ENCODE assay signal across 23 cellular contexts in genomic region chr6:6557871-6558270, GRCh38. TPM values are rescaled to one million over a fixed set of nuclear protein-coding genes. Genes with fewer than 3 reads are reported as not detected.
"Had no signal": no experiment of that assay in that cellular context is flagged by ENCODE, and none has a peak within 500 bp of the region (broad histone marks: within the 10 kb centered on the region; RNA-seq: fewer than 3 reads in every experiment).

No MANE protein-coding gene starts in this region.

- DNase-seq: activated CD4-positive, alpha-beta memory T cell treated with anti-CD3 and anti-CD28 coated beads, Interleukin-2, amount 10 ng/mL, durations not matched to agents 7 days and 5 days; activated CD4-positive, CD25-positive, alpha-beta regulatory T cell treated with anti-CD3 and anti-CD28 coated beads, Interleukin-2, amount 50 U/mL, for 72 hours; activated gamma-delta T cell; activated naive CD8-positive, alpha-beta T cell treated with anti-CD3 and anti-CD28 coated beads, Interleukin-2, amount 10 ng/mL, durations not matched to agents 7 days and 5 days; activated T-cell treated with anti-CD3 and anti-CD28 coated beads, Interleukin-2, amount 50 U/mL, for 48 hours; anterior cingulate cortex; brain microvascular endothelial cell; cerebellar nuclear complex; effector CD8-positive, alpha-beta T cell; heart right ventricle; left colon; lower lobe of right lung; midbrain; sigmoid colon; stimulated activated CD4-positive, alpha-beta T cell treated with anti-CD3 and anti-CD28 coated beads, Interleukin-1b, Interleukin-23, amount 100 ng/mL, for 48 hours; T-helper 1 cell; T1000 had no signal

- H3K27ac ChIP-seq: brain microvascular endothelial cell, gastroesophageal sphincter, heart right ventricle, lower lobe of right lung, sigmoid colon had no signal

- H3K27me3 ChIP-seq: brain microvascular endothelial cell, sigmoid colon had no signal

- H3K4me3 ChIP-seq: gastroesophageal sphincter, heart right ventricle, lower lobe of right lung, sigmoid colon had no signal

- H3K9me3 ChIP-seq: gastroesophageal sphincter, heart right ventricle, lower lobe of right lung, sigmoid colon had no signal

- H3K36me3 ChIP-seq: brain microvascular endothelial cell, gastroesophageal sphincter, heart right ventricle, lower lobe of right lung, sigmoid colon had no signal

- FAIRE-seq: endothelial cell of umbilical vein had no signal

- H3K4me1 ChIP-seq: gastroesophageal sphincter, sigmoid colon had no signal

RNA-seq across cellular contexts. Expression of gene LY86, which starts 30.6 kb away (rescaled TPM):
- total RNA-seq: endothelial cell of umbilical vein, myocyte, osteocyte, pulmonary artery endothelial cell had no signal
- polyA plus RNA-seq: endothelial cell of umbilical vein, neural cell had no signal
